ENCODE assay signal across 2 cellular contexts in genomic region chr4:73222466-73223257, GRCh38.
TF ChIP-seq lines count a peak whose summit lies in the region.

No MANE protein-coding gene starts in this region.

TF ChIP-seq in SK-N-SH, 30 proteins besides CTCF, POLR2A, EP300 and RAD21 (continued from another document):
- peak; percentile 37 for TF ChIP-seq PBX3 (IDR thresholded peaks at IDR 0.05)
- TF ChIP-seq TAF1 (IDR thresholded peaks at IDR 0.05; ENCODE audit: borderline replicate concordance, low read depth, low read length), result peak; percentile 95

TF ChIP-seq in K562, 482 proteins besides CTCF, POLR2A, EP300 and RAD21 (continued from another document and continues in another):
- TF ChIP-seq AFF4 (CRISPR knock-in tag; IDR thresholded peaks at IDR 0.05) (peak; percentile 71; the same call in 1 of the 2 replicates), GATAD2B (IDR thresholded peaks at IDR 0.05; ENCODE audit: borderline replicate concordance) (no peak), ETV5 (CRISPR knock-in tag; IDR thresholded peaks at IDR 0.05; ENCODE audit: low read depth) (0 out of 2 replicates have a peak, but pooled peaks have one; percentile 35), PPARD (CRISPR knock-in tag; IDR thresholded peaks at IDR 0.05) (no peak), E2F8 (IDR thresholded peaks at IDR 0.05; ENCODE audit: low read depth, partially characterized antibody) (peak; percentile 32), MXI1 (IDR thresholded peaks at IDR 0.05; ENCODE audit: low read depth, low read length) (peak; percentile 28; the same call in 1 of the 2 replicates), YY1 (IDR thresholded peaks at IDR 0.05; ENCODE audit: borderline replicate concordance in 1 of 3, control insufficient read depth in 1 of 3, extremely low read depth in 1 of 3, insufficient read depth in 3 of 3, insufficient read length in 1 of 3, insufficient replicate concordance in 2 of 3, low read depth in 1 of 3, low read length in 2 of 3) (peak in 2 of 3 experiments; percentile 72 to 94), MTF1 (CRISPR knock-in tag; IDR thresholded peaks at IDR 0.05; ENCODE audit: borderline replicate concordance) (no peak), SNRNP70 (optimal IDR thresholded peaks at IDR 0.05; ENCODE audit: low read depth, low read length) (no peak), ARID1B (IDR thresholded peaks at IDR 0.05) (peak; percentile 32; the same call in 1 of the 2 replicates), PBX2 (CRISPR knock-in tag; IDR thresholded peaks at IDR 0.05; ENCODE audit: low read depth) (no peak), PBX2 (tag; conservative IDR thresholded peaks at IDR 0.05; ENCODE audit: low read depth) (0 out of 2 replicates have a peak, but pooled peaks have one; percentile 5), CSDE1 (IDR thresholded peaks at IDR 0.05) (peak in 1 of 2 experiments; percentile 64; a peak in 2 of 4 replicates), POLR2AphosphoS5 (IDR thresholded peaks at IDR 0.05; ENCODE audit: control insufficient read depth, insufficient read depth, low read depth, low read length) (peak; percentile 98), CREM (IDR thresholded peaks at IDR 0.05; ENCODE audit: low read depth) (peak; percentile 77), SIN3B (IDR thresholded peaks at IDR 0.05; ENCODE audit: low read depth) (no peak), POLR2H (tag; IDR thresholded peaks at IDR 0.05; ENCODE audit: low read depth) (peak; percentile 95), HNRNPL (IDR thresholded peaks at IDR 0.05; ENCODE audit: low read depth, low read length) (no peak), SIX5 (IDR thresholded peaks at IDR 0.05; ENCODE audit: borderline replicate concordance in 1 of 2, insufficient read depth in 1 of 2, low read depth in 1 of 2, low read length in 2 of 2) (peak in 1 of 2 experiments; percentile 38; a peak in 1 of 4 replicates), THRAP3 (IDR thresholded peaks at IDR 0.05; ENCODE audit: borderline replicate concordance) (0 out of 2 replicates have a peak, but pooled peaks have one; percentile 57), ETS2 (tag; IDR thresholded peaks at IDR 0.05; ENCODE audit: borderline replicate concordance, poor library complexity, severe bottlenecking) (no peak), ZNF124 (CRISPR knock-in tag; IDR thresholded peaks at IDR 0.05) (no peak), MCM5 (IDR thresholded peaks at IDR 0.05; ENCODE audit: low read depth) (no peak), NEUROD1 (IDR thresholded peaks at IDR 0.05; ENCODE audit: borderline replicate concordance, low read depth, low read length, partially characterized antibody) (peak; percentile 67), ZNF174 (CRISPR knock-in tag; IDR thresholded peaks at IDR 0.05) (no peak), SOX6 (IDR thresholded peaks at IDR 0.05) (no peak), ATF3 (IDR thresholded peaks at IDR 0.05) (peak; percentile 87), ATF3 (CRISPR knock-in tag; conservative IDR thresholded peaks at IDR 0.05) (0 out of 2 replicates have a peak, but pooled peaks have one; percentile 33), ATF1 (CRISPR knock-in tag; IDR thresholded peaks at IDR 0.05) (no peak), ATF1 (tag; IDR thresholded peaks at IDR 0.05) (peak; percentile 69), MTA3 (IDR thresholded peaks at IDR 0.05; ENCODE audit: borderline replicate concordance) (0 out of 2 replicates have a peak, but pooled peaks have one; percentile 16), ASH1L (IDR thresholded peaks at IDR 0.05; ENCODE audit: borderline replicate concordance, low read depth, partially characterized antibody) (peak; percentile 45), ZC3H4 (CRISPR knock-in tag; IDR thresholded peaks at IDR 0.05; ENCODE audit: borderline replicate concordance) (no peak), RBM14 (IDR thresholded peaks at IDR 0.05; ENCODE audit: borderline replicate concordance, insufficient read depth, low read depth, low read length) (no peak), ZFP30 (CRISPR knock-in tag; IDR thresholded peaks at IDR 0.05; ENCODE audit: borderline replicate concordance) (no peak), HSF4 (CRISPR knock-in tag; IDR thresholded peaks at IDR 0.05; ENCODE audit: borderline replicate concordance) (no peak), ZBTB2 (IDR thresholded peaks at IDR 0.05) (no peak), ZNF134 (CRISPR knock-in tag; conservative IDR thresholded peaks at IDR 0.05) (no peak), PHF8 (IDR thresholded peaks at IDR 0.05; ENCODE audit: borderline replicate concordance, low read length) (peak; percentile 66), HDAC8 (tag; IDR thresholded peaks at IDR 0.05) (no peak), AFF1 (IDR thresholded peaks at IDR 0.05; ENCODE audit: low read depth in 1 of 2, partially characterized antibody in 2 of 2) (peak; percentile 35 to 84), NR2F6 (CRISPR knock-in tag; IDR thresholded peaks at IDR 0.05) (no peak), MTA1 (IDR thresholded peaks at IDR 0.05; ENCODE audit: borderline replicate concordance) (0 out of 2 replicates have a peak, but pooled peaks have one; percentile 13)
